21 cellular contexts compared by ENCODE assay signal in genomic region chr7:47357863-47358262, GRCh38.
"Had no signal": no experiment of that assay in that cellular context is flagged by ENCODE, and none has a peak within 500 bp of the region (broad histone marks: within the 10 kb centered on the region; RNA-seq: fewer than 3 reads in every experiment).

No MANE protein-coding gene starts in this region.

- H3K4me3 ChIP-seq: body of pancreas, esophagus squamous epithelium, right lobe of liver, suprapubic skin, upper lobe of right lung had no signal

- H3K27me3 ChIP-seq: body of pancreas, esophagus squamous epithelium, right lobe of liver, suprapubic skin, upper lobe of right lung had no signal

- FAIRE-seq: endothelial cell of umbilical vein had no signal

- H3K9me3 ChIP-seq: body of pancreas, esophagus squamous epithelium, right lobe of liver, suprapubic skin, upper lobe of right lung had no signal

- DNase-seq: activated CD4-positive, alpha-beta T cell treated with anti-CD3 and anti-CD28 coated beads for 1 hour; activated CD4-positive, alpha-beta T cell treated with anti-CD3 and anti-CD28 coated beads, Interleukin-2, amount 50 U/mL, for 4 hours; activated CD8-positive, alpha-beta memory T cell treated with anti-CD3 and anti-CD28 coated beads, Interleukin-2, amount 10 ng/mL, durations not matched to agents 7 days and 5 days; activated effector memory CD4-positive, alpha-beta T cell treated with anti-CD3 and anti-CD28 coated beads, Interleukin-2, amount 50 U/mL, for 16 hours; activated T-cell treated with anti-CD3 and anti-CD28 coated beads, Interleukin-2, amount 50 U/mL, for 1 hour; amniotic stem cell; central memory CD4-positive, alpha-beta T cell; cortex of kidney; effector CD4-positive, alpha-beta T cell; esophagus squamous epithelium; mesendoderm; nephron progenitor cell; right lobe of liver; T-cell; T-helper 9 cell; upper lobe of right lung had no signal

- ATAC-seq: activated CD8-positive, alpha-beta memory T cell treated with anti-CD3 and anti-CD28 coated beads, Interleukin-2, amount 10 ng/mL, durations not matched to agents 7 days and 5 days; T-cell; upper lobe of right lung had no signal

- H3K36me3 Mint-ChIP-seq: activated CD8-positive, alpha-beta memory T cell treated with anti-CD3 and anti-CD28 coated beads, Interleukin-2, amount 10 ng/mL, durations not matched to agents 7 days and 5 days; activated naive CD4-positive, alpha-beta T cell treated with anti-CD3 and anti-CD28 coated beads, Interleukin-2, amount 50 U/mL, for 24 hours; T-cell had no signal

- H3K4me1 ChIP-seq: upper lobe of right lung had no signal

- H3K27me3 Mint-ChIP-seq: activated CD8-positive, alpha-beta memory T cell treated with anti-CD3 and anti-CD28 coated beads, Interleukin-2, amount 10 ng/mL, durations not matched to agents 7 days and 5 days; activated naive CD4-positive, alpha-beta T cell treated with anti-CD3 and anti-CD28 coated beads, Interleukin-2, amount 50 U/mL, for 24 hours; stimulated activated naive CD8-positive, alpha-beta T cell treated with anti-CD3 and anti-CD28 coated beads, Interleukin-15, Interleukin-2, amounts not matched to agents 100 ng/mL and 50 ng/mL, for 24 hours; T-cell had no signal

- H3K4me3 Mint-ChIP-seq: activated CD8-positive, alpha-beta memory T cell treated with anti-CD3 and anti-CD28 coated beads, Interleukin-2, amount 10 ng/mL, durations not matched to agents 7 days and 5 days; activated naive CD4-positive, alpha-beta T cell treated with anti-CD3 and anti-CD28 coated beads, Interleukin-2, amount 50 U/mL, for 24 hours; nephron progenitor cell; stimulated activated naive CD8-positive, alpha-beta T cell treated with anti-CD3 and anti-CD28 coated beads, Interleukin-15, Interleukin-2, amounts not matched to agents 100 ng/mL and 50 ng/mL, for 24 hours; T-cell had no signal

- H3K9me3 Mint-ChIP-seq: activated naive CD4-positive, alpha-beta T cell treated with anti-CD3 and anti-CD28 coated beads, Interleukin-2, amount 50 U/mL, for 24 hours; nephron progenitor cell; stimulated activated naive CD8-positive, alpha-beta T cell treated with anti-CD3 and anti-CD28 coated beads, Interleukin-15, Interleukin-2, amounts not matched to agents 100 ng/mL and 50 ng/mL, for 24 hours; T-cell had no signal

- H3K4me1 Mint-ChIP-seq: activated naive CD4-positive, alpha-beta T cell treated with anti-CD3 and anti-CD28 coated beads, Interleukin-2, amount 50 U/mL, for 24 hours had no signal

- H3K36me3 ChIP-seq: esophagus squamous epithelium, suprapubic skin had no signal

- H3K27ac Mint-ChIP-seq: activated CD8-positive, alpha-beta memory T cell treated with anti-CD3 and anti-CD28 coated beads, Interleukin-2, amount 10 ng/mL, durations not matched to agents 7 days and 5 days; activated naive CD4-positive, alpha-beta T cell treated with anti-CD3 and anti-CD28 coated beads, Interleukin-2, amount 50 U/mL, for 24 hours; nephron progenitor cell; stimulated activated naive CD8-positive, alpha-beta T cell treated with anti-CD3 and anti-CD28 coated beads, Interleukin-15, Interleukin-2, amounts not matched to agents 100 ng/mL and 50 ng/mL, for 24 hours; T-cell had no signal

- H3K27ac ChIP-seq: esophagus squamous epithelium, right lobe of liver, suprapubic skin, upper lobe of right lung had no signal
